ENCODE assay signal across 24 cellular contexts in the genomic region with DNA sequence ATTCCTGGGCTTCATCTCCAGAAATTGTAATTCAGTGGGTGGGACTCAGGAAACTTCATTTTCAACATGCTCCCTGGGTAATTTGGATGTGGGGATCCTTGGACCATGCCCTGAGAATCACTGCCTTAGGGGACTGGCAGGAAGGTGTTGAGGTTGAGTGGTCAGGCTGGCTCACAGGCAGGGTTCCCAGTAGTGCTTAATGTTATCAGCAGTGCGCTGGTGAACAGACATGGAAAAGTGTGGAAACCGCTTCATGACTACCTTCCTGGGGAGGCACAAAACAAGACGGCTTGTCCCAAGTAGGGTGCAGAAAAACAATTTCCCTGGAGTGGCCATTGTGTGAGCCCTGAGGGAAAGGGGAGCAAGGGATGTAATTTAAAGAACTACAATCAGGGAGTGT. TPM values are rescaled to one million over a fixed set of nuclear protein-coding genes. Genes with fewer than 3 reads are reported as not detected.
"Had no signal": no experiment of that assay in that cellular context is flagged by ENCODE, and none has a peak within 500 bp of the region (broad histone marks: within the 10 kb centered on the region; RNA-seq: fewer than 3 reads in every experiment).

No MANE protein-coding gene starts in this region.

- H3K9me3 ChIP-seq: SJSA1 had no signal

- H3K4me3 ChIP-seq: K562, SJSA1, SK-N-MC had no signal

- H3K27me3 ChIP-seq: SJSA1 had no signal

- H3K27ac ChIP-seq: KMS-11, RWPE1, SJSA1, SK-N-MC had no signal

- H3K36me3 ChIP-seq: SJSA1 had no signal

- ATAC-seq: K562, Panc1, PC-3 had no signal

- DNase-seq: Kasumi-1, MM.1S, NCI-H1092 treated with DMSO at 0.1 percent for 48 hours, NCI-H1436, NCI-H187, NCI-H2081 treated with DMSO at 0.1 percent for 48 hours, NCI-H2171 treated with DMSO at 0.1 percent for 48 hours, NCI-H345, NCI-H446 treated with DMSO at 0.1 percent for 48 hours, NCI-H510A treated with DMSO at 0.1 percent for 48 hours, NCI-H526, NCI-H82, PC-3, SIG-M5 had no signal

- H3K4me1 ChIP-seq: SJSA1 had no signal

- H3K4me3 Mint-ChIP-seq: IgD-negative memory B cell had no signal

- H3K9me3 Mint-ChIP-seq: IgD-negative memory B cell had no signal

- H3K36me3 Mint-ChIP-seq: IgD-negative memory B cell had no signal

RNA-seq across cellular contexts. Expression of gene SUPT20HL1, which starts 31.4 kb away (rescaled TPM):
- total RNA-seq: HT1080, K562, M059J, OCI-LY7, PC-3, SJSA1 had no signal
